Comparison of ENCODE assay signal across 10 cellular contexts in genomic region chr14:95143813-95144620, GRCh38. TPM values are rescaled to one million over a fixed set of nuclear protein-coding genes. Genes with fewer than 3 reads are reported as not detected.
DNase-seq lines count a peak whose midpoint lies in the region; ATAC-seq, FAIRE-seq and TF ChIP-seq lines count a peak whose summit lies in the region.
"Had no signal": no experiment of that assay in that cellular context is flagged by ENCODE, and none has a peak within 500 bp of the region (broad histone marks: within the 10 kb centered on the region; RNA-seq: fewer than 3 reads in every experiment).

No MANE protein-coding gene starts in this region.

- no peak overlapping the region for H2AFZ ChIP-seq in endothelial cell of umbilical vein (ENCODE audit: low read depth, low read length)

- H3K9me1 ChIP-seq in endothelial cell of umbilical vein (replicated peaks; ENCODE audit: control insufficient read depth, extremely low read depth, insufficient read depth, low read length) = no peaks in the 10 kb centered on the region

- H3K4me3 ChIP-seq in endothelial cell of umbilical vein (replicated peaks in 1 of 3; ENCODE audit: insufficient read depth in 1 of 3, low read depth in 1 of 3, low read length in 3 of 3) = no peak overlapping the region
- H3K4me3 ChIP-seq in sigmoid colon = peak overlapping the region in 1 of 4 donors; percentile 7

- H3K4me1 Mint-ChIP-seq in activated naive CD4-positive, alpha-beta T cell treated with anti-CD3 and anti-CD28 coated beads, Interleukin-2, amount 10 ng/mL, durations not matched to agents 7 days and 5 days = peaks cover 27% of the 10 kb centered on the region

- no peak for TF ChIP-seq CTCF in endothelial cell of umbilical vein (IDR thresholded peaks at IDR 0.05; ENCODE audit: extremely low read depth in 1 of 2, insufficient read depth in 1 of 2, low read depth in 1 of 2, low read length in 2 of 2)
- TF ChIP-seq CTCF in sigmoid colon (IDR thresholded peaks at IDR 0.05) = no peak

- H3K27ac ChIP-seq in endothelial cell of umbilical vein (ENCODE audit: insufficient read depth, low read depth, low read length) = no peak overlapping the region
- peak overlapping the region; percentile 39 to 64 (median 48) for H3K27ac ChIP-seq in sigmoid colon

- H3K9me3 ChIP-seq in endothelial cell of umbilical vein (replicated peaks; ENCODE audit: control insufficient read depth, insufficient read depth, low read length) = no peaks in the 10 kb centered on the region
- peaks cover 0 to 5% (median 0%) of the 10 kb centered on the region in 4 donors for H3K9me3 ChIP-seq in sigmoid colon

- peaks cover 93% of the 10 kb centered on the region for H3K79me2 ChIP-seq in endothelial cell of umbilical vein (ENCODE audit: control insufficient read depth, insufficient read depth, low read length)

- no peaks in the 10 kb centered on the region for H3K27me3 Mint-ChIP-seq in activated naive CD4-positive, alpha-beta T cell treated with anti-CD3 and anti-CD28 coated beads, Interleukin-2, amount 10 ng/mL, durations not matched to agents 7 days and 5 days
- H3K27me3 Mint-ChIP-seq: IgD-negative memory B cell had no signal

- no peak overlapping the region for H3K27ac Mint-ChIP-seq in activated naive CD4-positive, alpha-beta T cell treated with anti-CD3 and anti-CD28 coated beads, Interleukin-2, amount 10 ng/mL, durations not matched to agents 7 days and 5 days

- BruUV-seq in endothelial cell of umbilical vein (replicated peaks; lab: Mats Ljungman, UMichigan) = no TSS peak

- no peak for FAIRE-seq in GM12891 (lab: Jason Lieb, UNC)
- no peak for FAIRE-seq in endothelial cell of umbilical vein (lab: Jason Lieb, UNC)

- intact Hi-C loops in endothelial cell of umbilical vein (cut with micrococcal nuclease) (no loop called here), sigmoid colon (cut with DNase I) (no loop called here)

- no peak overlapping the region for H3K9ac ChIP-seq in endothelial cell of umbilical vein (replicated peaks; ENCODE audit: extremely low read depth, insufficient read depth, low read length)

- no peak overlapping the region for H3K4me3 Mint-ChIP-seq in activated naive CD4-positive, alpha-beta T cell treated with anti-CD3 and anti-CD28 coated beads, Interleukin-2, amount 10 ng/mL, durations not matched to agents 7 days and 5 days

- H4K20me1 ChIP-seq in endothelial cell of umbilical vein (replicated peaks; ENCODE audit: control insufficient read depth, extremely low read depth, insufficient read depth, low read length) = peaks cover 9% of the 10 kb centered on the region

- CTCF ChIA-PET in endothelial cell of umbilical vein (lab: Charles Lee) = no interaction called here
- CTCF ChIA-PET in activated naive CD4-positive, alpha-beta T cell treated with anti-CD3 and anti-CD28 coated beads, Interleukin-2, amount 10 ng/mL, durations not matched to agents 7 days and 5 days (lab: Charles Lee) = no interaction called here

- TF ChIP-seq POLR2A in GM12891 (IDR thresholded peaks at IDR 0.05; ENCODE audit: low read depth, low read length) (no peak), endothelial cell of umbilical vein (IDR thresholded peaks at IDR 0.05; ENCODE audit: low read depth, low read length) (no peak), sigmoid colon (IDR thresholded peaks at IDR 0.05) (no peak)

- no peak for ATAC-seq in HG03521 (IDR thresholded peaks at IDR 0.05; ENCODE audit: unreplicated experiment)

- dilution Hi-C loops in endothelial cell of umbilical vein (cut with MboI; ENCODE audit: extremely low pct_ligation_motif_present, low sequenced_read_pairs) = no loop called here

- H3K4me2 ChIP-seq in endothelial cell of umbilical vein (ENCODE audit: insufficient read depth, low read length) = no peak overlapping the region

- TF ChIP-seq EP300 in sigmoid colon (IDR thresholded peaks at IDR 0.05) = no peak

- H3K4me1 ChIP-seq in endothelial cell of umbilical vein (ENCODE audit: control insufficient read depth, extremely low read depth, insufficient read depth, low read length) (no peaks in the 10 kb centered on the region), sigmoid colon (peaks cover 0 to 57% (median 56%) of the 10 kb centered on the region in 4 donors)

- H3K36me3 ChIP-seq in endothelial cell of umbilical vein (ENCODE audit: control insufficient read depth in 2 of 2, extremely low read depth in 1 of 2, insufficient read depth in 2 of 2, low read length in 2 of 2) (no peaks in the 10 kb centered on the region), sigmoid colon (no peaks in the 10 kb centered on the region)

- peaks cover 15% of the 10 kb centered on the region for H3K9me3 Mint-ChIP-seq in activated naive CD4-positive, alpha-beta T cell treated with anti-CD3 and anti-CD28 coated beads, Interleukin-2, amount 10 ng/mL, durations not matched to agents 7 days and 5 days

- H3K27me3 ChIP-seq in endothelial cell of umbilical vein (ENCODE audit: control insufficient read depth in 2 of 2, insufficient read depth in 2 of 2, low read length in 2 of 2) (no peaks in the 10 kb centered on the region), sigmoid colon (no peaks in the 10 kb centered on the region)

- WGBS in sigmoid colon, 2 donors = 49 to 55% methylated on average over 4 of the region's 4 CpGs

- H3K36me3 Mint-ChIP-seq in activated naive CD4-positive, alpha-beta T cell treated with anti-CD3 and anti-CD28 coated beads, Interleukin-2, amount 10 ng/mL, durations not matched to agents 7 days and 5 days = peaks cover 28% of the 10 kb centered on the region

- DNase-seq in GM12891 (ENCODE audit: insufficient read length, low spot score) = no peak
- DNase-seq in M059J (ENCODE audit: low read depth) = peak; percentile 5
- peak; percentile 31 for DNase-seq in endothelial cell of umbilical vein (ENCODE audit: low read depth, low spot score)
- DNase-seq in sigmoid colon = no peak
- DNase-seq in activated CD8-positive, alpha-beta memory T cell treated with anti-CD3 and anti-CD28 coated beads for 24 hours = no peak
- DNase-seq in activated naive CD4-positive, alpha-beta T cell treated with anti-CD3 and anti-CD28 coated beads, Interleukin-2, amount 10 ng/mL, durations not matched to agents 7 days and 5 days = no peak
- no peak for DNase-seq in activated T-cell treated with anti-CD3 and anti-CD28 coated beads, Interleukin-2, amount 50 U/mL, for 48 hours
- DNase-seq: nucleus accumbens had no signal

- POLR2A ChIA-PET in endothelial cell of umbilical vein (lab: Charles Lee) = no interaction called here

TF ChIP-seq in GM12891, 5 proteins besides CTCF, POLR2A, EP300 and RAD21:
- TF ChIP-seq SPI1 (IDR thresholded peaks at IDR 0.05; ENCODE audit: low read depth, low read length) (peak; percentile 63), POU2F2 (IDR thresholded peaks at IDR 0.05; ENCODE audit: low read depth, low read length) (no peak)
TF ChIP-seq in GM12891: peak in this region for 1.

TF ChIP-seq in endothelial cell of umbilical vein, 7 proteins besides CTCF, POLR2A, EP300 and RAD21:
- no peak for TF ChIP-seq POLR2AphosphoS5 (IDR thresholded peaks at IDR 0.05; ENCODE audit: insufficient read depth, low read depth, low read length)
- TF ChIP-seq, protein P1, sequence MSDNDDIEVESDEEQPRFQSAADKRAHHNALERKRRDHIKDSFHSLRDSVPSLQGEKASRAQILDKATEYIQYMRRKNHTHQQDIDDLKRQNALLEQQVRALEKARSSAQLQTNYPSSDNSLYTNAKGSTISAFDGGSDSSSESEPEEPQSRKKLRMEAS (IDR thresholded peaks at IDR 0.05; ENCODE audit: insufficient read depth, insufficient read length) = no peak
- TF ChIP-seq JUN (IDR thresholded peaks at IDR 0.05; ENCODE audit: borderline replicate concordance, insufficient read depth, insufficient read length, low read depth) = no peak
- no peak for TF ChIP-seq EZH2 (IDR thresholded peaks at IDR 0.05; ENCODE audit: borderline replicate concordance, low read depth, low read length, severe bottlenecking)
- TF ChIP-seq MYC (IDR thresholded peaks at IDR 0.05; ENCODE audit: low read depth, low read length) = no peak
- TF ChIP-seq FOS (IDR thresholded peaks at IDR 0.05; ENCODE audit: borderline replicate concordance, insufficient read depth, low read length) = no peak
- TF ChIP-seq GATA2 (IDR thresholded peaks at IDR 0.05; ENCODE audit: insufficient read depth, insufficient read length, low read depth, low read length) = no peak

RNA-seq across cellular contexts. Expression of gene DICER1, which starts 13.3 kb away (rescaled TPM):
- polyA plus RNA-seq in GM12891 (2012; ENCODE audit: low read depth, missing spikeins) = 16.7 TPM
- 9.0 and 13.2 TPM in 2 replicates for total RNA-seq in M059J (2014; rRNA removed; shearing (Covaris generic))
- total RNA-seq in endothelial cell of umbilical vein = 41.1 and 43.6 TPM in 2 replicates
- 8.2 and 8.3 TPM in 2 replicates for polyA plus RNA-seq in endothelial cell of umbilical vein
- 4.9 and 7.3 TPM in 2 replicates for polyA plus RNA-seq in endothelial cell of umbilical vein (2011; cell fraction: cytosol; rRNA removed)
- 55.9 and 65.8 TPM in 2 replicates for polyA plus RNA-seq in endothelial cell of umbilical vein (2011; cell fraction: nucleus; rRNA removed)
- 13.5 and 16.3 TPM in 2 replicates for polyA plus RNA-seq in endothelial cell of umbilical vein (2012)
- polyA minus RNA-seq in endothelial cell of umbilical vein = 68.4 and 71.1 TPM in 2 replicates
- polyA minus RNA-seq in endothelial cell of umbilical vein (2011; cell fraction: cytosol; rRNA and poly(A)+ RNA removed) = 39.0 TPM
- 78.9 and 114 TPM in 2 replicates for polyA minus RNA-seq in endothelial cell of umbilical vein (2011; cell fraction: nucleus; rRNA and poly(A)+ RNA removed)
- total RNA-seq in sigmoid colon = 10 to 100 TPM; 44.9 to 77.0 (median 51.1) TPM
- polyA plus RNA-seq in sigmoid colon = 10 to 100 TPM in 1 of 3 donors, 1 to 10 TPM in 2; 6.0 to 13.2 (median 7.9) TPM

Comparison
In these comparisons a context has a peak if more than half of its experiments do, and no peak if none do; other contexts are left out.
1. DNase-seq: peak in M059J (single experiment) and endothelial cell of umbilical vein (single experiment); none in GM12891 (single experiment), sigmoid colon (single experiment), activated CD8-positive, alpha-beta memory T cell treated with anti-CD3 and anti-CD28 coated beads for 24 hours (single experiment), activated naive CD4-positive, alpha-beta T cell treated with anti-CD3 and anti-CD28 coated beads, Interleukin-2, amount 10 ng/mL, durations not matched to agents 7 days and 5 days (single experiment) and activated T-cell treated with anti-CD3 and anti-CD28 coated beads, Interleukin-2, amount 50 U/mL, for 48 hours (0 of 2).